In the genomic region with DNA sequence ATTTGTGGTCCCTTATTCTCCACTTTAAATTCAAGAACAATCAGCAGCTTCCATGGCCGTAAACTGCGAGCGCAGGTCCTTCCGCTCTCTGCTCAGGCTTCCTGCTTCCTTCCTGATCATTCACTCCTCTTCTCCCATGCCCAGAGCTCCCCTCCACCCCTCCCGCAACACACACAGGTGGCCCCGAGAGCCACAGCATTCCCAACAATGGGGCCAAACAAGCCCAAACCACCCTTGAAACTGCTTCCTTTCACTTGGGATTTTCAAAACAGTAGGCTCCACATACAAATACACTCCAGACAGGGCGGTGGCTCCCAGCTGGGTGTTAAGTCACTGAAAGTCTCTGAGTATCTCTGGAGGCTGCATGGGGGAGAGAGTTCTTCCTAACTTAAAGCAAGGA, we compare ENCODE assay signal across 20 cellular contexts. TPM values are rescaled to one million over a fixed set of nuclear protein-coding genes. Genes with fewer than 3 reads are reported as not detected.
A peak's percentile ranks its signal among the peaks of the same experiment; 100 is the strongest.
DNase-seq lines count a peak whose midpoint lies in the region; ATAC-seq and TF ChIP-seq lines count a peak whose summit lies in the region.
"Had no signal": no experiment of that assay in that cellular context is flagged by ENCODE, and none has a peak within 500 bp of the region (broad histone marks: within the 10 kb centered on the region; RNA-seq: fewer than 3 reads in every experiment).

No MANE protein-coding gene starts in this region.

- H3K36me3 ChIP-seq in BLaER1, result peaks cover 4% of the 10 kb centered on the region; the same call in 1 of the 2 replicates
- H3K36me3 ChIP-seq in HUES48 (ENCODE audit: control insufficient read depth, insufficient read depth, low read length), result no peaks in the 10 kb centered on the region
- peaks cover 0 to 11% of the 10 kb centered on the region in 2 experiments for H3K36me3 ChIP-seq in mesenchymal stem cell (ENCODE audit: control insufficient read depth in 1 of 2, insufficient read depth in 2 of 2, low read depth in 1 of 2, low read length in 2 of 2)
- H3K36me3 ChIP-seq in MM.1S (replicated peaks; ENCODE audit: insufficient read depth, low read length), result no peaks in the 10 kb centered on the region
- no peaks in the 10 kb centered on the region for H3K36me3 ChIP-seq in adrenal gland (replicated peaks in 1 of 2)

- ATAC-seq in T-helper 17 cell, result no peak
- ATAC-seq: GM12878; natural killer cell treated with Interleukin-12 subunit alpha and Interleukin-12 subunit beta and Interleukin-15 and Interleukin-18, amount 100 ng/mL, for 72 hours; psoas muscle had no signal

- H3F3A ChIP-seq in MM.1S (ENCODE audit: insufficient read depth, low read length), result no peaks in the 10 kb centered on the region

- no peak for TF ChIP-seq CTCF in endothelial cell (IDR thresholded peaks at IDR 0.05; ENCODE audit: unreplicated experiment)
- no peak for TF ChIP-seq CTCF in MM.1S (IDR thresholded peaks at IDR 0.05; ENCODE audit: low read length)
- no peak for TF ChIP-seq CTCF in adrenal gland (IDR thresholded peaks at IDR 0.05)

- H3K4me3 Mint-ChIP-seq in endothelial cell (ENCODE audit: unreplicated experiment) (peak overlapping the region; percentile 77), T-helper 17 cell (no peak overlapping the region)
- H3K4me3 Mint-ChIP-seq: natural killer cell treated with Interleukin-12 subunit alpha and Interleukin-12 subunit beta and Interleukin-15 and Interleukin-18, amount 100 ng/mL, for 72 hours had no signal

- H3K79me2 ChIP-seq in MM.1S (ENCODE audit: low read length), result no peaks in the 10 kb centered on the region

- TF ChIP-seq POLR2A in adrenal gland (IDR thresholded peaks at IDR 0.05), result no peak

- peak overlapping the region; percentile 8 for H4K8ac ChIP-seq in mesenchymal stem cell (ENCODE audit: low read length)

- H3K27ac ChIP-seq in BLaER1, result peak overlapping the region; percentile 32; the same call in 1 of the 2 replicates
- H3K27ac ChIP-seq in HUES48 (ENCODE audit: low read depth, low read length), result peak overlapping the region; percentile 27
- no peak overlapping the region for H3K27ac ChIP-seq in mesenchymal stem cell (ENCODE audit: low read length, poor library complexity, severe bottlenecking)
- H3K27ac ChIP-seq in MM.1S (ENCODE audit: low read length), result no peak overlapping the region
- H3K27ac ChIP-seq in adrenal gland, result no peak overlapping the region
- H3K27ac ChIP-seq: HL-60, KMS-11, psoas muscle had no signal

- no peak overlapping the region for H2BK15ac ChIP-seq in mesenchymal stem cell (ENCODE audit: low read depth, poor library complexity, severe bottlenecking)

- H2BK12ac ChIP-seq in mesenchymal stem cell (ENCODE audit: low read length in 2 of 2), result no peak overlapping the region

- H3K18ac ChIP-seq in mesenchymal stem cell (ENCODE audit: low read depth in 1 of 2, low read length in 2 of 2), result peak overlapping the region; percentile 16 to 77

- peaks cover 65% of the 10 kb centered on the region for H3K4me1 Mint-ChIP-seq in endothelial cell (ENCODE audit: unreplicated experiment)
- H3K4me1 Mint-ChIP-seq in T-helper 17 cell, result peaks cover 10% of the 10 kb centered on the region

- H2AFZ ChIP-seq in mesenchymal stem cell (ENCODE audit: low read depth, low read length) (no peak overlapping the region), MM.1S (ENCODE audit: low read length) (no peak overlapping the region)

- H2BK5ac ChIP-seq in mesenchymal stem cell (ENCODE audit: low read depth, low read length, poor library complexity, severe bottlenecking), result no peak overlapping the region

- H3K9me2 ChIP-seq in MM.1S (replicated peaks; ENCODE audit: insufficient read depth, low read length), result no peaks in the 10 kb centered on the region

- H3K79me1 ChIP-seq in mesenchymal stem cell (replicated peaks; ENCODE audit: low read length, poor library complexity, severe bottlenecking), result peaks cover 17% of the 10 kb centered on the region

- H3K4me3 ChIP-seq in BLaER1 (no peak overlapping the region), HUES48 (ENCODE audit: low read depth, low read length) (no peak overlapping the region), mesenchymal stem cell (ENCODE audit: insufficient read depth in 1 of 2, low read depth in 1 of 2, low read length in 2 of 2) (no peak overlapping the region), MM.1S (ENCODE audit: low read length) (no peak overlapping the region), adrenal gland (no peak overlapping the region)
- H3K4me3 ChIP-seq: GM12878, psoas muscle had no signal

- H3K23ac ChIP-seq in mesenchymal stem cell (ENCODE audit: low read length in 2 of 2), result peak overlapping the region in 1 of 2 experiments; percentile 32

- H3K4me1 ChIP-seq in BLaER1, result peaks cover 56% of the 10 kb centered on the region
- H3K4me1 ChIP-seq in HUES48 (ENCODE audit: control insufficient read depth, insufficient read depth, low read length), result peaks cover 7% of the 10 kb centered on the region
- H3K4me1 ChIP-seq in mesenchymal stem cell (ENCODE audit: control insufficient read depth, insufficient read depth, low read depth, low read length), result peaks cover 4% of the 10 kb centered on the region
- H3K4me1 ChIP-seq in MM.1S (ENCODE audit: low read length), result no peaks in the 10 kb centered on the region
- no peaks in the 10 kb centered on the region for H3K4me1 ChIP-seq in adrenal gland (replicated peaks in 1 of 2)
- H3K4me1 ChIP-seq: psoas muscle had no signal

- H3K9me3 ChIP-seq in BLaER1 (no peaks in the 10 kb centered on the region), HUES48 (ENCODE audit: control insufficient read depth, insufficient read depth, low read length) (no peaks in the 10 kb centered on the region), mesenchymal stem cell (ENCODE audit: control insufficient read depth, low read length) (no peaks in the 10 kb centered on the region), MM.1S (replicated peaks; ENCODE audit: insufficient read depth, low read length) (no peaks in the 10 kb centered on the region), adrenal gland (replicated peaks in 1 of 3) (no peaks in the 10 kb centered on the region), T-helper 17 cell (ENCODE audit: control insufficient read depth, low read length, poor library complexity, severe bottlenecking) (no peaks in the 10 kb centered on the region)
- H3K9me3 ChIP-seq: Caco-2, psoas muscle had no signal

- no peak overlapping the region for H2BK120ac ChIP-seq in mesenchymal stem cell (ENCODE audit: low read depth, low read length)

- H4K20me1 ChIP-seq in BLaER1 (peaks cover 46% of the 10 kb centered on the region), MM.1S (ENCODE audit: insufficient read depth, low read length) (no peaks in the 10 kb centered on the region)

- no peak overlapping the region for H3K14ac ChIP-seq in mesenchymal stem cell (ENCODE audit: low read length in 2 of 2)

- H3K27ac Mint-ChIP-seq in endothelial cell (ENCODE audit: unreplicated experiment) (peak overlapping the region; percentile 90), T-helper 17 cell (no peak overlapping the region)

- H3K27me3 Mint-ChIP-seq in endothelial cell (ENCODE audit: unreplicated experiment) (peaks cover 11% of the 10 kb centered on the region), T-helper 17 cell (no peaks in the 10 kb centered on the region)
- H3K27me3 Mint-ChIP-seq: natural killer cell treated with Interleukin-12 subunit alpha and Interleukin-12 subunit beta and Interleukin-15 and Interleukin-18, amount 100 ng/mL, for 72 hours had no signal

- DNase-seq in endothelial cell (ENCODE audit: low spot score), result peak; percentile 63
- DNase-seq in mesenchymal stem cell, result no peak
- no peak for DNase-seq in MM.1S
- DNase-seq in NCI-H1417 treated with DMSO at 0.1 percent for 48 hours (lab: John Stamatoyannopoulos, UW), result no peak
- no peak for DNase-seq in adrenal gland
- no peak for DNase-seq in T-helper 17 cell
- DNase-seq: activated naive CD4-positive, alpha-beta T cell treated with Interleukin-2 at 50 U/mL for 16 hours; Caco-2; hypothalamus; NCI-H1105 treated with DMSO at 0.1 percent for 48 hours; NK-92 treated with Interleukin-12 subunit alpha and Interleukin-12 subunit beta, amount 100 ng/mL, for 24 hours; psoas muscle; stimulated activated CD4-positive, alpha-beta T cell treated with anti-CD3 and anti-CD28 coated beads, Interleukin-15, amount 100 ng/mL, for 24 hours; SW 1271 had no signal

- H3K9me3 Mint-ChIP-seq in endothelial cell (ENCODE audit: unreplicated experiment), result no peaks in the 10 kb centered on the region
- H3K9me3 Mint-ChIP-seq: natural killer cell treated with Interleukin-12 subunit alpha and Interleukin-12 subunit beta and Interleukin-15 and Interleukin-18, amount 100 ng/mL, for 72 hours had no signal

- H3K27me3 ChIP-seq in BLaER1, result no peaks in the 10 kb centered on the region
- peaks cover 8% of the 10 kb centered on the region; the same call in 1 of the 2 replicates for H3K27me3 ChIP-seq in HUES48 (ENCODE audit: control insufficient read depth, insufficient read depth, low read length)
- no peaks in the 10 kb centered on the region for H3K27me3 ChIP-seq in mesenchymal stem cell (ENCODE audit: control insufficient read depth in 1 of 2, insufficient read depth in 1 of 2, low read length in 2 of 2)
- no peaks in the 10 kb centered on the region for H3K27me3 ChIP-seq in MM.1S (replicated peaks; ENCODE audit: insufficient read depth, low read length)
- H3K27me3 ChIP-seq in adrenal gland, result no peaks in the 10 kb centered on the region

- WGBS in mesenchymal stem cell, result 85% methylated on average over 6 of the region's 7 CpGs
- WGBS in adrenal gland, 4 donors, result 67 to 80% (median 71%) methylated on average over 7 of the region's 7 CpGs

- intact Hi-C loops in adrenal gland (cut with DNase I), result no loop called here

- peaks cover 12% of the 10 kb centered on the region for H3K36me3 Mint-ChIP-seq in endothelial cell (ENCODE audit: low read depth, unreplicated experiment)
- peaks cover 3% of the 10 kb centered on the region for H3K36me3 Mint-ChIP-seq in T-helper 17 cell (ENCODE audit: low read depth)

- H2AK5ac ChIP-seq in mesenchymal stem cell (ENCODE audit: low read length, severe bottlenecking), result no peak overlapping the region

- H3K9ac ChIP-seq in BLaER1, result peak overlapping the region; percentile 57; the same call in 1 of the 2 replicates
- no peak overlapping the region for H3K9ac ChIP-seq in HUES48 (ENCODE audit: low read depth, low read length)
- no peak overlapping the region for H3K9ac ChIP-seq in mesenchymal stem cell (ENCODE audit: low read length)
- H3K9ac ChIP-seq in MM.1S (ENCODE audit: low read length), result no peak overlapping the region
- H3K9ac ChIP-seq: KMS-11 had no signal

- no peak overlapping the region for H3K4ac ChIP-seq in mesenchymal stem cell (ENCODE audit: low read depth in 1 of 2, low read length in 2 of 2)

- no peak overlapping the region for H4K91ac ChIP-seq in mesenchymal stem cell (ENCODE audit: low read length)

- peak overlapping the region; percentile 74 for H3K4me2 ChIP-seq in BLaER1
- H3K4me2 ChIP-seq in mesenchymal stem cell (ENCODE audit: low read length, poor library complexity, severe bottlenecking), result no peak overlapping the region
- H3K4me2 ChIP-seq in MM.1S (ENCODE audit: low read depth, low read length), result no peak overlapping the region
- H3K4me2 ChIP-seq: KMS-11 had no signal

RNA-seq across cellular contexts. Expression of a gene that starts 11.4 kb away (rescaled TPM):
- total RNA-seq in endothelial cell (ENCODE audit: unreplicated experiment) (48.0 TPM), adrenal gland (10 to 100 TPM; 24.4 to 59.4 (median 36.8) TPM), T-helper 17 cell (1 to 10 TPM; 1.3 to 1.8 TPM)
- polyA plus RNA-seq in mesenchymal stem cell (2013, experiment 1 of 2), result 79.1 TPM
- polyA plus RNA-seq in mesenchymal stem cell (2013, experiment 2 of 2), result 83.8 TPM
- 10 to 100 TPM; 11.3 to 30.3 (median 13.6) TPM for polyA plus RNA-seq in adrenal gland

RNA-seq across cellular contexts. Expression of a gene that starts 49.8 kb away (rescaled TPM):
- total RNA-seq in endothelial cell (ENCODE audit: unreplicated experiment) (8.3 TPM), adrenal gland (10 to 100 TPM; 20.1 to 40.6 (median 23.2) TPM), T-helper 17 cell (1 to 10 TPM; 5.7 to 6.7 TPM)
- polyA plus RNA-seq in mesenchymal stem cell (2013, experiment 1 of 2), result 20.5 TPM
- 21.3 TPM for polyA plus RNA-seq in mesenchymal stem cell (2013, experiment 2 of 2)
- 10 to 100 TPM; 39.6 to 81.5 (median 71.2) TPM for polyA plus RNA-seq in adrenal gland

RNA-seq across cellular contexts. Expression of a gene that starts 50.0 kb away (rescaled TPM):
- total RNA-seq in endothelial cell (ENCODE audit: unreplicated experiment) (62.5 TPM), adrenal gland (10 to 100 TPM in 3 of 8 donors, 1 to 10 TPM in 5; 6.6 to 20.7 (median 9.6) TPM), T-helper 17 cell (10 to 100 TPM; 27.4 to 34.7 TPM)
- 7.8 TPM for polyA plus RNA-seq in mesenchymal stem cell (2013, experiment 1 of 2)
- 8.1 TPM for polyA plus RNA-seq in mesenchymal stem cell (2013, experiment 2 of 2)
- polyA plus RNA-seq in adrenal gland, result 10 to 100 TPM; 10.6 to 16.5 (median 12.0) TPM

Comparison
In these comparisons a context has a peak if more than half of its experiments do, and no peak if none do; other contexts are left out.
1. H3K27ac ChIP-seq: peak in BLaER1 (single experiment) and HUES48 (single experiment); none in mesenchymal stem cell (single experiment), MM.1S (single experiment) and adrenal gland (0 of 5).
2. RNA of a gene that starts 11.4 kb away (total RNA-seq): 48.0 TPM in endothelial cell (single experiment) and 24.4 to 59.4 TPM in adrenal gland; 1.3 to 1.8 TPM in T-helper 17 cell; every median in the first group is over 4 times any median in the second.